8 cellular contexts compared by ENCODE assay signal in the genomic region with DNA sequence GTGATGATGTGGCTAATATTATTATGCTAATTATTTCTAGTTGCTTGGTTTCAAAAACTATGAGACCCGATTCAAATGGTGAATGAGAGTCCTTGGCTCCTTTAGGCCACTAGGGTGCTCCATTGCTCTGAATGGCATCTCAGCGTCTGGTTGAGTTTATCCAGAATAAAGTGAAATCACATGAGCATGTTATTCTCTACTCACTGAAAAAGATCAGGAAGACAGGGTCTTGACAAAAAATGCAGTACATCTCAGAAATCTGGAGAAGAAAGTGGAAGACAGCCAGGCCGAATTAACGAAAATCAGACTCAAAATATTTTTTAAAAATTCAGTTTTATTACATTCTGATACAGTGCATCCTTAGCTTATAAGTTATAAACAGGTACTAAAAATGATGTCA.
DNase-seq lines count a peak whose midpoint lies in the region; ATAC-seq and TF ChIP-seq lines count a peak whose summit lies in the region.

No MANE protein-coding gene starts in this region.

- CTCF ChIA-PET in activated naive CD4-positive, alpha-beta T cell treated with anti-CD3 and anti-CD28 coated beads, Interleukin-2, amount 10 ng/mL, durations not matched to agents 7 days and 5 days (lab: Charles Lee): no interaction called here

- H3K36me3 ChIP-seq in Peyer's patch: no peaks in the 10 kb centered on the region

- H3K9me3 Mint-ChIP-seq in activated naive CD4-positive, alpha-beta T cell treated with anti-CD3 and anti-CD28 coated beads, Interleukin-2, amount 10 ng/mL, durations not matched to agents 7 days and 5 days: no peaks in the 10 kb centered on the region
- H3K9me3 Mint-ChIP-seq in naive B cell: peaks cover 0 to 8% (median 0%) of the 10 kb centered on the region in 7 donors

- no peak for TF ChIP-seq POLR2A in Peyer's patch (IDR thresholded peaks at IDR 0.05)

- H3K4me1 Mint-ChIP-seq in activated naive CD4-positive, alpha-beta T cell treated with anti-CD3 and anti-CD28 coated beads, Interleukin-2, amount 10 ng/mL, durations not matched to agents 7 days and 5 days: no peaks in the 10 kb centered on the region
- no peaks in the 10 kb centered on the region for H3K4me1 Mint-ChIP-seq in naive B cell

- peak; percentile 89 for ATAC-seq in GM21717 (IDR thresholded peaks at IDR 0.05; ENCODE audit: unreplicated experiment)
- ATAC-seq in naive B cell (ENCODE audit: low read depth in 2 of 2): peak in 1 of 2 donors; percentile 33

- H3K4me3 Mint-ChIP-seq in activated naive CD4-positive, alpha-beta T cell treated with anti-CD3 and anti-CD28 coated beads, Interleukin-2, amount 10 ng/mL, durations not matched to agents 7 days and 5 days: no peak overlapping the region
- no peak overlapping the region for H3K4me3 Mint-ChIP-seq in naive B cell

- no peaks in the 10 kb centered on the region for H3K4me1 ChIP-seq in Peyer's patch

- H3K27me3 ChIP-seq in Peyer's patch: no peaks in the 10 kb centered on the region

- H3K9me3 ChIP-seq in Peyer's patch: no peaks in the 10 kb centered on the region

- TF ChIP-seq CTCF in Peyer's patch (IDR thresholded peaks at IDR 0.05) (peak in 5 of 6 experiments; percentile 25 to 84 (median 75)), epithelial cell of proximal tubule (conservative IDR thresholded peaks at IDR 0.05; ENCODE audit: low read depth, low read length) (peak; percentile 95)

- no peak overlapping the region for H3K4me3 ChIP-seq in Peyer's patch
- no peak overlapping the region for H3K4me3 ChIP-seq in epithelial cell of proximal tubule (ENCODE audit: low read depth, low read length)

- no peak overlapping the region for H3K27ac Mint-ChIP-seq in activated naive CD4-positive, alpha-beta T cell treated with anti-CD3 and anti-CD28 coated beads, Interleukin-2, amount 10 ng/mL, durations not matched to agents 7 days and 5 days
- no peak overlapping the region for H3K27ac Mint-ChIP-seq in naive B cell

- no peak overlapping the region for H3K27ac ChIP-seq in Peyer's patch

- DNase-seq in activated naive CD4-positive, alpha-beta T cell treated with anti-CD3 and anti-CD28 coated beads, Interleukin-2, amount 10 ng/mL, durations not matched to agents 7 days and 5 days: peak; percentile 29
- no peak for DNase-seq in activated naive CD4-positive, alpha-beta T cell (lab: John Stamatoyannopoulos, UW)
- DNase-seq in HT1080 (ENCODE audit: low read depth): peak; percentile 65
- DNase-seq in Peyer's patch: peak in 1 of 3 donors; percentile 66
- DNase-seq in epithelial cell of proximal tubule (ENCODE audit: low read depth): no peak
- peak; percentile 13 for DNase-seq in naive B cell
- DNase-seq in activated CD4-positive, CD25-positive, alpha-beta regulatory T cell (lab: John Stamatoyannopoulos, UW): no peak

- peaks cover 22% of the 10 kb centered on the region for H3K27me3 Mint-ChIP-seq in activated naive CD4-positive, alpha-beta T cell treated with anti-CD3 and anti-CD28 coated beads, Interleukin-2, amount 10 ng/mL, durations not matched to agents 7 days and 5 days
- peaks cover 35 to 55% (median 40%) of the 10 kb centered on the region in 3 donors for H3K27me3 Mint-ChIP-seq in naive B cell

- H3K36me3 Mint-ChIP-seq in activated naive CD4-positive, alpha-beta T cell treated with anti-CD3 and anti-CD28 coated beads, Interleukin-2, amount 10 ng/mL, durations not matched to agents 7 days and 5 days: no peaks in the 10 kb centered on the region
- no peaks in the 10 kb centered on the region for H3K36me3 Mint-ChIP-seq in naive B cell

Comparison
In these comparisons a context has a peak if more than half of its experiments do, and no peak if none do; other contexts are left out.
1. DNase-seq: peak in activated naive CD4-positive, alpha-beta T cell treated with anti-CD3 and anti-CD28 coated beads, Interleukin-2, amount 10 ng/mL, durations not matched to agents 7 days and 5 days (single experiment), HT1080 (single experiment) and naive B cell (single experiment); none in activated naive CD4-positive, alpha-beta T cell (0 of 4), epithelial cell of proximal tubule (single experiment) and activated CD4-positive, CD25-positive, alpha-beta regulatory T cell (0 of 4).